In genomic region chrX:133660356-133660755, GRCh38 we compare ENCODE assay signal across 21 cellular contexts.
DNase-seq lines count a peak whose midpoint lies in the region; ATAC-seq and TF ChIP-seq lines count a peak whose summit lies in the region.
"Had no signal": no experiment of that assay in that cellular context is flagged by ENCODE, and none has a peak within 500 bp of the region (broad histone marks: within the 10 kb centered on the region; RNA-seq: fewer than 3 reads in every experiment).

No MANE protein-coding gene starts in this region.

- intact Hi-C loops in sciatic nerve (cut with DNase I): no loop called here

- H3K4me3 ChIP-seq in fibroblast of pulmonary artery (replicated peaks; ENCODE audit: low read depth, low read length): no peak overlapping the region
- H3K4me3 ChIP-seq: BLaER1, dorsolateral prefrontal cortex, smooth muscle cell had no signal

- no peak for ATAC-seq in HG03378 (IDR thresholded peaks at IDR 0.05; ENCODE audit: unreplicated experiment)
- no peak for ATAC-seq in sciatic nerve
- ATAC-seq: natural killer cell treated with Interleukin-12 subunit alpha and Interleukin-12 subunit beta and Interleukin-15 and Interleukin-18, amount 100 ng/mL, for 72 hours had no signal

- TF ChIP-seq CTCF in fibroblast of pulmonary artery (IDR thresholded peaks at IDR 0.05; ENCODE audit: low read length, missing control alignments): no peak

- DNase-seq in HT1080 (ENCODE audit: low read depth) (peak; percentile 69), amniotic stem cell (lab: John Stamatoyannopoulos, UW) (peak; percentile 10), fibroblast of pulmonary artery (ENCODE audit: low read depth) (peak; percentile 50), stromal cell of bone marrow (ENCODE audit: low read depth) (peak; percentile 57), hepatic stellate cell (ENCODE audit: low spot score) (no peak), sciatic nerve (ENCODE audit: low spot score) (no peak)
- DNase-seq: activated CD4-positive, alpha-beta T cell treated with anti-CD3 and anti-CD28 coated beads for 4 hours; activated CD8-positive, alpha-beta memory T cell treated with anti-CD3 and anti-CD28 coated beads, Interleukin-2, amount 50 U/mL, for 4 hours; activated naive CD4-positive, alpha-beta T cell treated with Interleukin-2 at 50 U/mL for 16 hours; dorsolateral prefrontal cortex; erythroblast; hippocampal formation; kidney; NCI-H1694 treated with DMSO at 0.1 percent for 48 hours; NCI-H345; stimulated activated CD4-positive, alpha-beta T cell treated with anti-CD3 and anti-CD28 coated beads, Interleukin-4, amount 100 ng/mL, for 24 hours; substantia nigra had no signal

Comparison
In these comparisons a context has a peak if more than half of its experiments do, and no peak if none do; other contexts are left out.
1. DNase-seq: peak in HT1080 (single experiment), amniotic stem cell (single experiment), fibroblast of pulmonary artery (single experiment) and stromal cell of bone marrow (single experiment); none in hepatic stellate cell (single experiment) and sciatic nerve (single experiment).